ENCODE assay signal across 18 cellular contexts in the genomic region with DNA sequence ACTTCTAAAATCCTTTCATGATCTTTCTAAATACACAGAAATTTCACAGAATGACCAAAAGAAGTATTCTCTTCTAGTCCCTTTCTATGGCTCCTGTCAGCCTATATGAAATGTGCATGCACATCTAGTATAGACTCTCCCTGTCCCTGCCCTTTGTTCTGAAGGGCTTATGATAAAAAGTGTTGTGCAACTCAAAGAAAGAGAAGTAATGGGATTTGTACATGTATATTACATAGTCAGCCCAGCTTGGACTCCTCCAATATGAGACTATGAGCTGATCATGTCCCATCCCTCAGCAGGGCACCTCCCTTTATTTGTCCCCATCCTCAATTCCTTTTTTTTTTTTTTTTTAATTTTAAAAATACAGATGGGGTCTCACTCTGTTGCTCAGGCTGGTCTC. TPM values are rescaled to one million over a fixed set of nuclear protein-coding genes. Genes with fewer than 3 reads are reported as not detected.
"Had no signal": no experiment of that assay in that cellular context is flagged by ENCODE, and none has a peak within 500 bp of the region (broad histone marks: within the 10 kb centered on the region; RNA-seq: fewer than 3 reads in every experiment).

No MANE protein-coding gene starts in this region.

- FAIRE-seq: urothelium cell line had no signal

- H3K27ac ChIP-seq: esophagus squamous epithelium, gastroesophageal sphincter, right atrium auricular region, skin epidermis had no signal

- H3K9me3 Mint-ChIP-seq: dendritic cell treated with granulocyte-macrophage colony-stimulating factor and Interleukin-4, amounts not matched to agents 40 ng/mL and 50 ng/mL, for 4 days; naive thymus-derived CD4-positive, alpha-beta T cell; neural crest cell had no signal

- H3K9me3 ChIP-seq: esophagus squamous epithelium, gastroesophageal sphincter, right atrium auricular region, sigmoid colon had no signal

- DNase-seq: esophagus squamous epithelium; foreskin fibroblast; glutamatergic neuron; islet precursor cell; mammary epithelial cell; naive thymus-derived CD4-positive, alpha-beta T cell; sigmoid colon; stimulated activated CD4-positive, alpha-beta T cell treated with anti-CD3 and anti-CD28 coated beads, Interleukin-12 subunit alpha, Interleukin-12 subunit beta, amount 100 ng/mL, for 4 hours; stimulated activated naive CD4-positive, alpha-beta T cell treated with Interleukin-2 at 50 U/mL for 16 hours; trophoblast cell had no signal

- ATAC-seq: gastroesophageal sphincter; left lobe of liver; naive thymus-derived CD4-positive, alpha-beta T cell had no signal

- H3K27ac Mint-ChIP-seq: dendritic cell treated with granulocyte-macrophage colony-stimulating factor and Interleukin-4, amounts not matched to agents 40 ng/mL and 50 ng/mL, for 4 days had no signal

- H3K4me1 ChIP-seq: esophagus squamous epithelium, gastroesophageal sphincter, right atrium auricular region, sigmoid colon had no signal

- H3K4me3 ChIP-seq: esophagus squamous epithelium, gastroesophageal sphincter, right atrium auricular region, sigmoid colon, skin epidermis had no signal

- H3K27me3 ChIP-seq: esophagus squamous epithelium, gastroesophageal sphincter, right atrium auricular region, sigmoid colon had no signal

- H3K27me3 Mint-ChIP-seq: dendritic cell treated with granulocyte-macrophage colony-stimulating factor and Interleukin-4, amounts not matched to agents 40 ng/mL and 50 ng/mL, for 4 days; naive thymus-derived CD4-positive, alpha-beta T cell had no signal

- H3K4me3 Mint-ChIP-seq: dendritic cell treated with granulocyte-macrophage colony-stimulating factor and Interleukin-4, amounts not matched to agents 40 ng/mL and 50 ng/mL, for 4 days; naive thymus-derived CD4-positive, alpha-beta T cell; neural crest cell had no signal

RNA-seq across cellular contexts. Expression of a gene that starts 42.1 kb away (rescaled TPM):
- total RNA-seq: neural crest cell, osteocyte, right atrium auricular region had no signal
